Comparison of ENCODE assay signal across 19 cellular contexts in genomic region chr5:108798866-108799265, GRCh38.
"Had no signal": no experiment of that assay in that cellular context is flagged by ENCODE, and none has a peak within 500 bp of the region (broad histone marks: within the 10 kb centered on the region; RNA-seq: fewer than 3 reads in every experiment).

No MANE protein-coding gene starts in this region.

- H3K27ac ChIP-seq: cardiac muscle cell, colonic mucosa, psoas muscle had no signal

- H3K4me1 ChIP-seq: colonic mucosa, psoas muscle had no signal

- H3K4me3 Mint-ChIP-seq: activated CD8-positive, alpha-beta memory T cell treated with anti-CD3 and anti-CD28 coated beads, Interleukin-2, amount 10 ng/mL, durations not matched to agents 7 days and 5 days; activated naive CD8-positive, alpha-beta T cell; activated T-cell treated with anti-CD3 and anti-CD28 coated beads, Interleukin-2, amount 50 U/mL, for 24 hours; natural killer cell treated with Interleukin-12 subunit alpha and Interleukin-12 subunit beta and Interleukin-15 and Interleukin-18, amount 100 ng/mL, for 72 hours; type B pancreatic cell had no signal

- DNase-seq: activated CD4-positive, alpha-beta T cell treated with anti-CD3 and anti-CD28 coated beads, Interleukin-2, amount 50 U/mL, for 48 hours; activated CD4-positive, CD25-positive, alpha-beta regulatory T cell treated with anti-CD3 and anti-CD28 coated beads, Interleukin-2, amount 50 U/mL, for 72 hours; activated CD8-positive, alpha-beta memory T cell treated with anti-CD3 and anti-CD28 coated beads, Interleukin-2, amount 10 ng/mL, durations not matched to agents 7 days and 5 days; activated gamma-delta T cell; activated T-cell treated with anti-CD3 and anti-CD28 coated beads, Interleukin-2, amount 50 U/mL, for 24 hours; colonic mucosa; effector CD4-positive, alpha-beta T cell; glutamatergic neuron; occipital lobe; psoas muscle; stimulated activated CD4-positive, alpha-beta T cell treated with anti-CD3 and anti-CD28 coated beads, Interleukin-12 subunit alpha, Interleukin-12 subunit beta, amount 100 ng/mL, for 4 hours; stimulated activated CD4-positive, alpha-beta T cell treated with anti-CD3 and anti-CD28 coated beads, Interleukin-2, amount 100 ng/mL, for 48 hours; stimulated activated naive CD4-positive, alpha-beta T cell treated with Interleukin-2 at 50 U/mL for 16 hours; T-helper 9 cell had no signal

- H3K27me3 ChIP-seq: cardiac muscle cell, colonic mucosa had no signal

- ATAC-seq: activated CD8-positive, alpha-beta memory T cell treated with anti-CD3 and anti-CD28 coated beads, Interleukin-2, amount 10 ng/mL, durations not matched to agents 7 days and 5 days; natural killer cell treated with Interleukin-12 subunit alpha and Interleukin-12 subunit beta and Interleukin-15 and Interleukin-18, amount 100 ng/mL, for 72 hours; psoas muscle; sciatic nerve had no signal

- H3K27ac Mint-ChIP-seq: activated CD8-positive, alpha-beta memory T cell treated with anti-CD3 and anti-CD28 coated beads, Interleukin-2, amount 10 ng/mL, durations not matched to agents 7 days and 5 days; activated naive CD8-positive, alpha-beta T cell; activated T-cell treated with anti-CD3 and anti-CD28 coated beads, Interleukin-2, amount 50 U/mL, for 24 hours; type B pancreatic cell had no signal

- H3K4me3 ChIP-seq: cardiac muscle cell, colonic mucosa, psoas muscle had no signal

- H3K9me3 Mint-ChIP-seq: natural killer cell treated with Interleukin-12 subunit alpha and Interleukin-12 subunit beta and Interleukin-15 and Interleukin-18, amount 100 ng/mL, for 72 hours; type B pancreatic cell had no signal

- H3K4me1 Mint-ChIP-seq: activated CD8-positive, alpha-beta memory T cell treated with anti-CD3 and anti-CD28 coated beads, Interleukin-2, amount 10 ng/mL, durations not matched to agents 7 days and 5 days had no signal

- H3K27me3 Mint-ChIP-seq: activated CD8-positive, alpha-beta memory T cell treated with anti-CD3 and anti-CD28 coated beads, Interleukin-2, amount 10 ng/mL, durations not matched to agents 7 days and 5 days; activated naive CD8-positive, alpha-beta T cell; activated T-cell treated with anti-CD3 and anti-CD28 coated beads, Interleukin-2, amount 50 U/mL, for 24 hours; natural killer cell treated with Interleukin-12 subunit alpha and Interleukin-12 subunit beta and Interleukin-15 and Interleukin-18, amount 100 ng/mL, for 72 hours; type B pancreatic cell had no signal

- H3K9me3 ChIP-seq: colonic mucosa had no signal

- H3K36me3 ChIP-seq: colonic mucosa had no signal
